ENCODE assay signal across 1 cellular context in the genomic region with DNA sequence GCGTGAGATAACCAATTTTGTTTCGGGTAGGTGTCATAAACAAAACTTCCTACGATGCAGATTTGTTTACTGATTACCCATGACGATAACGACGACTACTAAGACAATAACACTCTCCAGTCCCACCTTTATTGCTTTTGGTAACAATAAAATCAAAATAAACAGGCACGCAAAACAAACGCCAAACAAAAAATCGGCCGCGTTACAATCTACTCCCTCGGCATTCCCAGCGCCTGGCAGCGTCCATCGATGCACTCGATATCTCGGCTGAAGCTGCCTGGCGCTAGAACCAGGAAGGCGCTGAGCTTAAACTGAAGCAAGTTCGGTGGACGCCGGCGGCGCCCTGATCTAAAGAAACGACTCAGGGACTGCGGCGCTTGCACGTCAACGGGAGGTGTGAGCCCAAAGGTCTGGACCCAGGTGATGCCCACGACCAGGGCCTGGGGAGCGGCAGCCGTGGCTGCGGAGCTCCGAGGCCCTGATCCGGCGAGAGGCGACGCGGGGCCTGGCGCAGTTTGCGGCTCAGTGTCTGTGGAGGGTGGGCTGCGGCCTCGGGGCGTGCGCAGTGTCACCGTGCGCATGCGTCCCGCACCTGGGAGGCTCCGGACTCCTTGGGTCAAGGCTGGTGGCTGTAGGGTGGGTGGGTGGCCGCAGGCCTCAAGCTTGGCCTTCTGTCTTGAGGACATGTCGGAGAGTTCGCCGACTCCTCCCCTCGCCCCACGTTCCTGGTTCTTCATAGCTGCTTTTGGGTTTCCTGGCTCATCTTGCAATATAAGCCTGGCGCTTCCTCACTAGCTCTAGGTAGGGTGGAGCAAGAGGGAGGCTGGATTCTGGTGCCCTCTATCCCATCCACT.
TF ChIP-seq lines count a peak whose summit lies in the region.

A gene with protein sequence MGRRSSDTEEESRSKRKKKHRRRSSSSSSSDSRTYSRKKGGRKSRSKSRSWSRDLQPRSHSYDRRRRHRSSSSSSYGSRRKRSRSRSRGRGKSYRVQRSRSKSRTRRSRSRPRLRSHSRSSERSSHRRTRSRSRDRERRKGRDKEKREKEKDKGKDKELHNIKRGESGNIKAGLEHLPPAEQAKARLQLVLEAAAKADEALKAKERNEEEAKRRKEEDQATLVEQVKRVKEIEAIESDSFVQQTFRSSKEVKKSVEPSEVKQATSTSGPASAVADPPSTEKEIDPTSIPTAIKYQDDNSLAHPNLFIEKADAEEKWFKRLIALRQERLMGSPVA (plus strand): TSS at position 286 of the 854 bp plus-strand sequence. CDS start 12,016 bp downstream, outside the sequence.

TF ChIP-seq in K562, 482 proteins besides CTCF, POLR2A, EP300 and RAD21 (continued from another document and continues in another):
- peak; percentile 42 to 96; a peak in 2 of 4 replicates for TF ChIP-seq ZMIZ1 (IDR thresholded peaks at IDR 0.05; ENCODE audit: low read depth in 2 of 2, low read length in 2 of 2)
- no peak for TF ChIP-seq MGA (IDR thresholded peaks at IDR 0.05)
- peak; percentile 38; the same call in 1 of the 2 replicates for TF ChIP-seq JUN (IDR thresholded peaks at IDR 0.05; ENCODE audit: borderline replicate concordance, low read depth, low read length)
- no peak for TF ChIP-seq JUN (CRISPR knock-in tag; IDR thresholded peaks at IDR 0.05; ENCODE audit: borderline replicate concordance)
- no peak for TF ChIP-seq ZNF146 (CRISPR knock-in tag; IDR thresholded peaks at IDR 0.05; ENCODE audit: unreplicated experiment)
- peak; percentile 87; the same call in 1 of the 2 replicates for TF ChIP-seq CBX1 (IDR thresholded peaks at IDR 0.05; ENCODE audit: low read depth)
- TF ChIP-seq CHD4 (IDR thresholded peaks at IDR 0.05; ENCODE audit: insufficient read depth, insufficient replicate concordance, low read depth, low read length, poor library complexity, severe bottlenecking): no peak
- TF ChIP-seq CC2D1A (IDR thresholded peaks at IDR 0.05): peak; percentile 65; the same call in 1 of the 2 replicates
- no peak for TF ChIP-seq SRSF7 (optimal IDR thresholded peaks at IDR 0.05; ENCODE audit: low read depth, low read length)
- TF ChIP-seq CTBP1 (IDR thresholded peaks at IDR 0.05; ENCODE audit: borderline replicate concordance): peak; percentile 83; the same call in 1 of the 2 replicates
- TF ChIP-seq, protein P1, sequence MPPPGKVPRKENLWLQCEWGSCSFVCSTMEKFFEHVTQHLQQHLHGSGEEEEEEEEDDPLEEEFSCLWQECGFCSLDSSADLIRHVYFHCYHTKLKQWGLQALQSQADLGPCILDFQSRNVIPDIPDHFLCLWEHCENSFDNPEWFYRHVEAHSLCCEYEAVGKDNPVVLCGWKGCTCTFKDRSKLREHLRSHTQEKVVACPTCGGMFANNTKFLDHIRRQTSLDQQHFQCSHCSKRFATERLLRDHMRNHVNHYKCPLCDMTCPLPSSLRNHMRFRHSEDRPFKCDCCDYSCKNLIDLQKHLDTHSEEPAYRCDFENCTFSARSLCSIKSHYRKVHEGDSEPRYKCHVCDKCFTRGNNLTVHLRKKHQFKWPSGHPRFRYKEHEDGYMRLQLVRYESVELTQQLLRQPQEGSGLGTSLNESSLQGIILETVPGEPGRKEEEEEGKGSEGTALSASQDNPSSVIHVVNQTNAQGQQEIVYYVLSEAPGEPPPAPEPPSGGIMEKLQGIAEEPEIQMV (tag; conservative IDR thresholded peaks at IDR 0.05; ENCODE audit: low read depth): no peak
- 0 out of 2 replicates have a peak, but pooled peaks have one; percentile 49 for TF ChIP-seq POLR2AphosphoS2 (IDR thresholded peaks at IDR 0.05; ENCODE audit: low read length)
- peak; percentile 94 for TF ChIP-seq E2F5 (CRISPR knock-in tag; IDR thresholded peaks at IDR 0.05)
- TF ChIP-seq DPF2 (IDR thresholded peaks at IDR 0.05): peak; percentile 86
- TF ChIP-seq ZNF778 (CRISPR knock-in tag; IDR thresholded peaks at IDR 0.05): no peak
- TF ChIP-seq, protein P2, sequence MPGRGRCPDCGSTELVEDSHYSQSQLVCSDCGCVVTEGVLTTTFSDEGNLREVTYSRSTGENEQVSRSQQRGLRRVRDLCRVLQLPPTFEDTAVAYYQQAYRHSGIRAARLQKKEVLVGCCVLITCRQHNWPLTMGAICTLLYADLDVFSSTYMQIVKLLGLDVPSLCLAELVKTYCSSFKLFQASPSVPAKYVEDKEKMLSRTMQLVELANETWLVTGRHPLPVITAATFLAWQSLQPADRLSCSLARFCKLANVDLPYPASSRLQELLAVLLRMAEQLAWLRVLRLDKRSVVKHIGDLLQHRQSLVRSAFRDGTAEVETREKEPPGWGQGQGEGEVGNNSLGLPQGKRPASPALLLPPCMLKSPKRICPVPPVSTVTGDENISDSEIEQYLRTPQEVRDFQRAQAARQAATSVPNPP (IDR thresholded peaks at IDR 0.05; ENCODE audit: borderline replicate concordance, insufficient read depth, insufficient read length): no peak
- TF ChIP-seq NR3C1 (CRISPR knock-in tag; IDR thresholded peaks at IDR 0.05): no peak
- no peak; the same call in 1 of the 2 replicates for TF ChIP-seq BRD4 (IDR thresholded peaks at IDR 0.05)
- peak; percentile 100 for TF ChIP-seq ZBTB17 (CRISPR knock-in tag; IDR thresholded peaks at IDR 0.05)
- peak; percentile 73; the same call in 1 of the 2 replicates for TF ChIP-seq ZSCAN32 (CRISPR knock-in tag; IDR thresholded peaks at IDR 0.05)
- no peak for TF ChIP-seq NFXL1 (CRISPR knock-in tag; IDR thresholded peaks at IDR 0.05)
- TF ChIP-seq TCFL5 (CRISPR knock-in tag; conservative IDR thresholded peaks at IDR 0.05): no peak
- TF ChIP-seq HBP1 (CRISPR knock-in tag; IDR thresholded peaks at IDR 0.05): no peak
- TF ChIP-seq HMG20A (CRISPR knock-in tag; conservative IDR thresholded peaks at IDR 0.05): no peak
- TF ChIP-seq RCOR1 (IDR thresholded peaks at IDR 0.05; ENCODE audit: borderline replicate concordance in 1 of 2, low read depth in 2 of 2, low read length in 2 of 2): peak in 1 of 2 experiments; percentile 10; a peak in 1 of 4 replicates
- TF ChIP-seq XRCC4 (IDR thresholded peaks at IDR 0.05; ENCODE audit: extremely low read depth, insufficient read depth, insufficient read length): no peak
- peak; percentile 82 for TF ChIP-seq KDM5B (IDR thresholded peaks at IDR 0.05; ENCODE audit: insufficient replicate concordance, low read depth, low read length)
- no peak for TF ChIP-seq SMC3 (conservative IDR thresholded peaks at IDR 0.05; ENCODE audit: insufficient read depth, low read depth, low read length)
- no peak for TF ChIP-seq TCF7 (IDR thresholded peaks at IDR 0.05; ENCODE audit: borderline replicate concordance)
- TF ChIP-seq SRSF1 (IDR thresholded peaks at IDR 0.05; ENCODE audit: low read depth, low read length): no peak
- no peak for TF ChIP-seq XRCC3 (IDR thresholded peaks at IDR 0.05)
- TF ChIP-seq ZNF175 (CRISPR knock-in tag; IDR thresholded peaks at IDR 0.05; ENCODE audit: low read depth): no peak
- TF ChIP-seq POLR2H (tag; IDR thresholded peaks at IDR 0.05; ENCODE audit: low read depth): peak; percentile 57
- no peak for TF ChIP-seq EHMT2 (IDR thresholded peaks at IDR 0.05)
